ENCODE assay signal across 16 cellular contexts in genomic region chr10:21514101-21514807, GRCh38. TPM values are rescaled to one million over a fixed set of nuclear protein-coding genes. Genes with fewer than 3 reads are reported as not detected.
DNase-seq lines count a peak whose midpoint lies in the region; ATAC-seq and TF ChIP-seq lines count a peak whose summit lies in the region.
"Had no signal": no experiment of that assay in that cellular context is flagged by ENCODE, and none has a peak within 500 bp of the region (broad histone marks: within the 10 kb centered on the region; RNA-seq: fewer than 3 reads in every experiment).

No MANE protein-coding gene starts in this region.

- no peaks in the 10 kb centered on the region for H3K36me3 ChIP-seq in cardiac muscle cell
- H3K36me3 ChIP-seq in thyroid gland = no peaks in the 10 kb centered on the region

- H3K27me3 ChIP-seq in cardiac muscle cell (no peaks in the 10 kb centered on the region), dorsolateral prefrontal cortex (no peaks in the 10 kb centered on the region), thyroid gland (no peaks in the 10 kb centered on the region)

- no peak for ATAC-seq in Right ventricle myocardium inferior
- ATAC-seq: activated CD4-positive, alpha-beta T cell treated with anti-CD3 and anti-CD28 coated beads for 36 hours had no signal

- DNase-seq in cardiac muscle cell (ENCODE audit: low read depth in 1 of 2, low spot score in 1 of 2) (no peak), Right ventricle myocardium inferior (ENCODE audit: missing footprints) (no peak), dorsolateral prefrontal cortex (no peak), left kidney (ENCODE audit: low read depth, low spot score) (peak; percentile 21), thyroid gland (no peak), amniotic stem cell (lab: John Stamatoyannopoulos, UW) (no peak), NCI-H146 treated with DMSO at 0.1 percent for 48 hours (lab: John Stamatoyannopoulos, UW; ENCODE audit: unreplicated experiment) (no peak), EL (no peak)
- DNase-seq: 8988T; activated CD4-positive, alpha-beta T cell treated with anti-CD3 and anti-CD28 coated beads for 36 hours; activated naive CD8-positive, alpha-beta T cell treated with anti-CD3 and anti-CD28 coated beads, Interleukin-2, amount 10 ng/mL, durations not matched to agents 7 days and 5 days; NCI-H187; NCI-H526 treated with DMSO at 0.1 percent for 48 hours; stimulated activated naive CD4-positive, alpha-beta T cell; T-helper 2 cell had no signal

- H3K4me1 ChIP-seq in cardiac muscle cell (ENCODE audit: low read depth) = peaks cover 37% of the 10 kb centered on the region
- H3K4me1 ChIP-seq in thyroid gland = peaks cover 0 to 13% of the 10 kb centered on the region in 2 donors

- TF ChIP-seq POLR2A in thyroid gland (IDR thresholded peaks at IDR 0.05) = no peak

- H3K9me3 ChIP-seq in cardiac muscle cell (ENCODE audit: low read depth) (no peaks in the 10 kb centered on the region), thyroid gland (no peaks in the 10 kb centered on the region)

- peak overlapping the region; percentile 78 for H3K4me3 ChIP-seq in cardiac muscle cell
- peak overlapping the region in 35 of 59 donors; percentile 5 to 80 (median 70) for H3K4me3 ChIP-seq in dorsolateral prefrontal cortex
- peak overlapping the region in 2 of 3 donors; percentile 14 to 57 for H3K4me3 ChIP-seq in thyroid gland (replicated peaks in 1 of 3)
- H3K4me3 ChIP-seq: coronary artery had no signal

- H3K27ac ChIP-seq in cardiac muscle cell (peak overlapping the region; percentile 96), dorsolateral prefrontal cortex (peak overlapping the region in 2 of 59 donors; percentile 0 to 89), thyroid gland (peak overlapping the region; percentile 27 to 83 (median 83))
- H3K27ac ChIP-seq: coronary artery had no signal

- TF ChIP-seq CTCF in cardiac muscle cell (IDR thresholded peaks at IDR 0.05; ENCODE audit: low read depth, low read length) = no peak
- TF ChIP-seq CTCF in dorsolateral prefrontal cortex (IDR thresholded peaks at IDR 0.05 in 54 of 56, conservative IDR thresholded peaks at IDR 0.05 in 2 of 56; ENCODE audit: low read depth in 1 of 56, partially characterized antibody in 56 of 56) = no peak
- TF ChIP-seq CTCF in thyroid gland (IDR thresholded peaks at IDR 0.05) = no peak

- WGBS in thyroid gland, 2 donors = 47 to 52% methylated on average over 6 of the region's 6 CpGs

- intact Hi-C loops in Right ventricle myocardium inferior (cut with DNase I) (no loop called here), dorsolateral prefrontal cortex (cut with DNase I) (no loop called here), thyroid gland (cut with DNase I) (no loop called here)

RNA-seq across cellular contexts. Expression of gene SKIDA1, which starts 11.2 kb away (rescaled TPM):
- total RNA-seq in cardiac muscle cell (42.4 and 62.4 TPM in 2 replicates), Right ventricle myocardium inferior (2.6 TPM), dorsolateral prefrontal cortex (1 to 10 TPM; 2.0 to 8.9 (median 4.4) TPM), thyroid gland (1 to 10 TPM; 3.1 to 9.9 (median 7.1) TPM)
- 4.3 and 7.9 TPM in 2 replicates for polyA plus RNA-seq in cardiac muscle cell

RNA-seq across cellular contexts. Expression of gene MLLT10, which starts 19.8 kb away (rescaled TPM):
- total RNA-seq in cardiac muscle cell (26.0 and 40.6 TPM in 2 replicates), Right ventricle myocardium inferior (18.3 TPM), dorsolateral prefrontal cortex (10 to 100 TPM; 35.4 to 78.5 (median 55.3) TPM), thyroid gland (100 to 1,000 TPM in 1 of 4 donors, 10 to 100 TPM in 3; 46.3 to 109 (median 57.7) TPM)
- 38.4 and 39.5 TPM in 2 replicates for polyA plus RNA-seq in cardiac muscle cell
